In genomic region chr16:1121009-1121408, GRCh38 we compare ENCODE assay signal across 8 cellular contexts. TPM values are rescaled to one million over a fixed set of nuclear protein-coding genes. Genes with fewer than 3 reads are reported as not detected.
"Had no signal": no experiment of that assay in that cellular context is flagged by ENCODE, and none has a peak within 500 bp of the region (broad histone marks: within the 10 kb centered on the region; RNA-seq: fewer than 3 reads in every experiment).

No MANE protein-coding gene starts in this region.

- H2AFZ ChIP-seq: GM23338 had no signal

- H3K27ac ChIP-seq: HL-60 had no signal

- ATAC-seq: GM23338, HepG2 had no signal

- DNase-seq: H9, HCEC 1CT, KBM-7 had no signal

- H3K4me3 ChIP-seq: GM23338 had no signal

- H3K4me2 ChIP-seq: GM23338 had no signal

RNA-seq across cellular contexts. Expression of gene C1QTNF8, which starts 25.0 kb away (rescaled TPM):
- polyA plus RNA-seq: GM23338, H1, HepG2, IgD-negative memory B cell had no signal

RNA-seq across cellular contexts. Expression of gene CACNA1H, which starts 31.9 kb away (rescaled TPM):
- polyA plus RNA-seq: IgD-negative memory B cell had no signal

RNA-seq across cellular contexts. Expression of gene SSTR5, which starts 48.5 kb away (rescaled TPM):
- polyA plus RNA-seq: IgD-negative memory B cell had no signal
